ENCODE assay signal across 1 cellular context in genomic region chr2:43748333-43748732, GRCh38.
TF ChIP-seq lines count a peak whose summit lies in the region.

No MANE protein-coding gene starts in this region.

TF ChIP-seq in HepG2, 621 proteins besides CTCF, POLR2A, EP300 and RAD21:
- TF ChIP-seq, protein P1, sequence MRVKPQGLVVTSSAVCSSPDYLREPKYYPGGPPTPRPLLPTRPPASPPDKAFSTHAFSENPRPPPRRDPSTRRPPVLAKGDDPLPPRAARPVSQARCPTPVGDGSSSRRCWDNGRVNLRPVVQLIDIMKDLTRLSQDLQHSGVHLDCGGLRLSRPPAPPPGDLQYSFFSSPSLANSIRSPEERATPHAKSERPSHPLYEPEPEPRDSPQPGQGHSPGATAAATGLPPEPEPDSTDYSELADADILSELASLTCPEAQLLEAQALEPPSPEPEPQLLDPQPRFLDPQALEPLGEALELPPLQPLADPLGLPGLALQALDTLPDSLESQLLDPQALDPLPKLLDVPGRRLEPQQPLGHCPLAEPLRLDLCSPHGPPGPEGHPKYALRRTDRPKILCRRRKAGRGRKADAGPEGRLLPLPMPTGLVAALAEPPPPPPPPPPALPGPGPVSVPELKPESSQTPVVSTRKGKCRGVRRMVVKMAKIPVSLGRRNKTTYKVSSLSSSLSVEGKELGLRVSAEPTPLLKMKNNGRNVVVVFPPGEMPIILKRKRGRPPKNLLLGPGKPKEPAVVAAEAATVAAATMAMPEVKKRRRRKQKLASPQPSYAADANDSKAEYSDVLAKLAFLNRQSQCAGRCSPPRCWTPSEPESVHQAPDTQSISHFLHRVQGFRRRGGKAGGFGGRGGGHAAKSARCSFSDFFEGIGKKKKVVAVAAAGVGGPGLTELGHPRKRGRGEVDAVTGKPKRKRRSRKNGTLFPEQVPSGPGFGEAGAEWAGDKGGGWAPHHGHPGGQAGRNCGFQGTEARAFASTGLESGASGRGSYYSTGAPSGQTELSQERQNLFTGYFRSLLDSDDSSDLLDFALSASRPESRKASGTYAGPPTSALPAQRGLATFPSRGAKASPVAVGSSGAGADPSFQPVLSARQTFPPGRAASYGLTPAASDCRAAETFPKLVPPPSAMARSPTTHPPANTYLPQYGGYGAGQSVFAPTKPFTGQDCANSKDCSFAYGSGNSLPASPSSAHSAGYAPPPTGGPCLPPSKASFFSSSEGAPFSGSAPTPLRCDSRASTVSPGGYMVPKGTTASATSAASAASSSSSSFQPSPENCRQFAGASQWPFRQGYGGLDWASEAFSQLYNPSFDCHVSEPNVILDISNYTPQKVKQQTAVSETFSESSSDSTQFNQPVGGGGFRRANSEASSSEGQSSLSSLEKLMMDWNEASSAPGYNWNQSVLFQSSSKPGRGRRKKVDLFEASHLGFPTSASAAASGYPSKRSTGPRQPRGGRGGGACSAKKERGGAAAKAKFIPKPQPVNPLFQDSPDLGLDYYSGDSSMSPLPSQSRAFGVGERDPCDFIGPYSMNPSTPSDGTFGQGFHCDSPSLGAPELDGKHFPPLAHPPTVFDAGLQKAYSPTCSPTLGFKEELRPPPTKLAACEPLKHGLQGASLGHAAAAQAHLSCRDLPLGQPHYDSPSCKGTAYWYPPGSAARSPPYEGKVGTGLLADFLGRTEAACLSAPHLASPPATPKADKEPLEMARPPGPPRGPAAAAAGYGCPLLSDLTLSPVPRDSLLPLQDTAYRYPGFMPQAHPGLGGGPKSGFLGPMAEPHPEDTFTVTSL (CRISPR knock-in tag; IDR thresholded peaks at IDR 0.05; ENCODE audit: borderline replicate concordance): no peak
- no peak for TF ChIP-seq ZKSCAN5 (CRISPR knock-in tag; IDR thresholded peaks at IDR 0.05)
- no peak for TF ChIP-seq HOXA5 (CRISPR knock-in tag; IDR thresholded peaks at IDR 0.05)
- no peak for TF ChIP-seq SP4 (CRISPR knock-in tag; IDR thresholded peaks at IDR 0.05)
- TF ChIP-seq, protein P2, sequence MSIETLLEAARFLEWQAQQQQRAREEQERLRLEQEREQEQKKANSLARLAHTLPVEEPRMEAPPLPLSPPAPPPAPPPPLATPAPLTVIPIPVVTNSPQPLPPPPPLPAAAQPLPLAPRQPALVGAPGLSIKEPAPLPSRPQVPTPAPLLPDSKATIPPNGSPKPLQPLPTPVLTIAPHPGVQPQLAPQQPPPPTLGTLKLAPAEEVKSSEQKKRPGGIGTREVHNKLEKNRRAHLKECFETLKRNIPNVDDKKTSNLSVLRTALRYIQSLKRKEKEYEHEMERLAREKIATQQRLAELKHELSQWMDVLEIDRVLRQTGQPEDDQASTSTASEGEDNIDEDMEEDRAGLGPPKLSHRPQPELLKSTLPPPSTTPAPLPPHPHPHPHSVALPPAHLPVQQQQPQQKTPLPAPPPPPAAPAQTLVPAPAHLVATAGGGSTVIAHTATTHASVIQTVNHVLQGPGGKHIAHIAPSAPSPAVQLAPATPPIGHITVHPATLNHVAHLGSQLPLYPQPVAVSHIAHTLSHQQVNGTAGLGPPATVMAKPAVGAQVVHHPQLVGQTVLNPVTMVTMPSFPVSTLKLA (IDR thresholded peaks at IDR 0.05): peak; percentile 58
- no peak for TF ChIP-seq POLR2G (IDR thresholded peaks at IDR 0.05; ENCODE audit: low read depth, low read length)
- no peak for TF ChIP-seq ARHGAP35 (CRISPR knock-in tag; IDR thresholded peaks at IDR 0.05; ENCODE audit: borderline replicate concordance)
